In genomic region chr20:41174782-41175181, GRCh38 we compare ENCODE assay signal across 10 cellular contexts. TPM values are rescaled to one million over a fixed set of nuclear protein-coding genes. Genes with fewer than 3 reads are reported as not detected.
A peak's percentile ranks its signal among the peaks of the same experiment; 100 is the strongest.
DNase-seq lines count a peak whose midpoint lies in the region; ATAC-seq and TF ChIP-seq lines count a peak whose summit lies in the region.
"Had no signal": no experiment of that assay in that cellular context is flagged by ENCODE, and none has a peak within 500 bp of the region (broad histone marks: within the 10 kb centered on the region; RNA-seq: fewer than 3 reads in every experiment).

No MANE protein-coding gene starts in this region.

- no peaks in the 10 kb centered on the region for H3K27me3 Mint-ChIP-seq in activated naive CD8-positive, alpha-beta T cell
- H3K27me3 Mint-ChIP-seq in activated naive CD8-positive, alpha-beta T cell treated with anti-CD3 and anti-CD28 coated beads, Interleukin-2, amount 50 U/mL, for 24 hours: no peaks in the 10 kb centered on the region
- H3K27me3 Mint-ChIP-seq in brain: no peaks in the 10 kb centered on the region

- TF ChIP-seq CTCF in brain (conservative IDR thresholded peaks at IDR 0.05) (no peak), upper lobe of left lung (IDR thresholded peaks at IDR 0.05) (no peak)

- WGBS in upper lobe of left lung, 2 donors: 77 to 86% methylated on average over 2 of the region's 2 CpGs

- TF ChIP-seq EP300 in upper lobe of left lung (IDR thresholded peaks at IDR 0.05): no peak

- no peaks in the 10 kb centered on the region for H3K9me3 Mint-ChIP-seq in activated naive CD8-positive, alpha-beta T cell (ENCODE audit: low read depth)
- H3K9me3 Mint-ChIP-seq in activated naive CD8-positive, alpha-beta T cell treated with anti-CD3 and anti-CD28 coated beads, Interleukin-2, amount 50 U/mL, for 24 hours: no peaks in the 10 kb centered on the region
- H3K9me3 Mint-ChIP-seq in brain: no peaks in the 10 kb centered on the region
- H3K9me3 Mint-ChIP-seq: dendritic cell treated with granulocyte-macrophage colony-stimulating factor and Interleukin-4, amounts not matched to agents 40 ng/mL and 50 ng/mL, for 4 days had no signal

- peak overlapping the region; percentile 79 for H3K27ac Mint-ChIP-seq in activated naive CD8-positive, alpha-beta T cell
- H3K27ac Mint-ChIP-seq in activated naive CD8-positive, alpha-beta T cell treated with anti-CD3 and anti-CD28 coated beads, Interleukin-2, amount 50 U/mL, for 24 hours: no peak overlapping the region
- H3K27ac Mint-ChIP-seq in brain: peak overlapping the region in 4 of 5 experiments; percentile 75 to 94 (median 83)
- H3K27ac Mint-ChIP-seq: dendritic cell treated with granulocyte-macrophage colony-stimulating factor and Interleukin-4, amounts not matched to agents 40 ng/mL and 50 ng/mL, for 4 days had no signal

- H3K27ac ChIP-seq in upper lobe of left lung: peak overlapping the region; percentile 45 to 73 (median 56)
- H3K27ac ChIP-seq: BLaER1 had no signal

- no peaks in the 10 kb centered on the region for H3K9me3 ChIP-seq in upper lobe of left lung
- H3K9me3 ChIP-seq: BLaER1 had no signal

- no peak overlapping the region for H3K4me3 ChIP-seq in upper lobe of left lung
- H3K4me3 ChIP-seq: BLaER1 had no signal

- no peak for DNase-seq in activated naive CD8-positive, alpha-beta T cell treated with anti-CD3 and anti-CD28 coated beads, Interleukin-2, amount 50 U/mL, for 24 hours
- DNase-seq in mesenteric fat pad (ENCODE audit: low spot score) (peak; percentile 55), upper lobe of left lung (peak in 1 of 2 donors; percentile 15)
- no peak for DNase-seq in stimulated activated naive CD4-positive, alpha-beta T cell (lab: John Stamatoyannopoulos, UW)

- ATAC-seq in activated naive CD8-positive, alpha-beta T cell treated with anti-CD3 and anti-CD28 coated beads, Interleukin-2, amount 50 U/mL, for 24 hours: no peak
- ATAC-seq in upper lobe of left lung (ENCODE audit: low FRiP score in 2 of 2) (no peak), HG03457 (IDR thresholded peaks at IDR 0.05; ENCODE audit: unreplicated experiment) (no peak), GM21723 (IDR thresholded peaks at IDR 0.05; ENCODE audit: unreplicated experiment) (no peak)

- no peaks in the 10 kb centered on the region for H3K36me3 Mint-ChIP-seq in activated naive CD8-positive, alpha-beta T cell
- peaks cover 56% of the 10 kb centered on the region for H3K36me3 Mint-ChIP-seq in activated naive CD8-positive, alpha-beta T cell treated with anti-CD3 and anti-CD28 coated beads, Interleukin-2, amount 50 U/mL, for 24 hours (ENCODE audit: low read depth)
- H3K36me3 Mint-ChIP-seq in brain: peaks cover 76% of the 10 kb centered on the region

- H3K4me1 ChIP-seq in upper lobe of left lung: peaks cover 17 to 35% (median 28%) of the 10 kb centered on the region in 4 donors
- H3K4me1 ChIP-seq: BLaER1 had no signal

- H3K4me1 Mint-ChIP-seq in activated naive CD8-positive, alpha-beta T cell (ENCODE audit: low read depth): peaks cover 39% of the 10 kb centered on the region
- H3K4me1 Mint-ChIP-seq in activated naive CD8-positive, alpha-beta T cell treated with anti-CD3 and anti-CD28 coated beads, Interleukin-2, amount 50 U/mL, for 24 hours: peaks cover 16% of the 10 kb centered on the region
- peaks cover 37% of the 10 kb centered on the region for H3K4me1 Mint-ChIP-seq in brain

- no peak overlapping the region for H3K4me3 Mint-ChIP-seq in activated naive CD8-positive, alpha-beta T cell
- no peak overlapping the region for H3K4me3 Mint-ChIP-seq in activated naive CD8-positive, alpha-beta T cell treated with anti-CD3 and anti-CD28 coated beads, Interleukin-2, amount 50 U/mL, for 24 hours
- no peak overlapping the region for H3K4me3 Mint-ChIP-seq in brain
- H3K4me3 Mint-ChIP-seq: dendritic cell treated with granulocyte-macrophage colony-stimulating factor and Interleukin-4, amounts not matched to agents 40 ng/mL and 50 ng/mL, for 4 days had no signal

- no peaks in the 10 kb centered on the region for H3K27me3 ChIP-seq in upper lobe of left lung

- peaks cover 4 to 73% (median 48%) of the 10 kb centered on the region in 4 donors for H3K36me3 ChIP-seq in upper lobe of left lung

- TF ChIP-seq POLR2A in upper lobe of left lung (IDR thresholded peaks at IDR 0.05): no peak

RNA-seq across cellular contexts. Expression of gene PLCG1, which starts 37.4 kb away (rescaled TPM):
- polyA plus RNA-seq in brain (ENCODE audit: insufficient read depth, low read depth, low replicate concordance): 75.9 TPM
- total RNA-seq in mesenteric fat pad: 76.1 TPM
- 100 to 1,000 TPM in 3 of 6 donors, 10 to 100 TPM in 3; 69.8 to 383 (median 99.5) TPM for total RNA-seq in upper lobe of left lung
